ENCODE assay signal across 8 cellular contexts in the genomic region with DNA sequence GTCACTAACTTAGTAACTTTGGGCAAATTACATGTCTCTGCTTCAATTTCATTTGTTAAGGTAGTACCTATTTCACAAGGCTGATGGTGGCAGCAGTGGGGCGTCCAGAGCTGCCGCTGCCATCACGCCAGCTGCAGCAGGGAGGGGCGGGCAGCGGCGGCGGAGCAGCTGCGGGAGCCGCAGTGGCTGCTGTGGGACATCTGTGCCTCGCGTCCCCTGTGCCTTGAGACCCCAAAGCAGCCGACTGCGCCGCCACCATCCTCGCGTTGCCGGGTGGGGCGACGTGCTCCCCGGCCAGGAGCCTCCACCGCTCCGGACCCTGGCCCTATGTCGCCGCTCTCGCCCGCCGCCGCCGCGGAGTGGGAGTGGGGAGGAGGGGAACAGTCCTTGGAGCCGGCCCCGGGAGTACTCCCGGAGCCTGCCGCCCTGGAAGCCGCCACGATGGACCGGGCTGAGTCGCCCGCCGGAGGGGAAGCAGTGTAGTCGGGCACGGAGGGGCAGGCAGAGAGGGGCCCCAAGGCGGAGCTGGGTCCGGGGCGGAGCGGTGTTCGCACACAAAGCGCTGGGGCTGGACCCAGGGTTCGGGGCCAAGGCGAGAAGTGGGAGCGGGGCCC. TPM values are rescaled to one million over a fixed set of nuclear protein-coding genes. Genes with fewer than 3 reads are reported as not detected.
DNase-seq lines count a peak whose midpoint lies in the region; TF ChIP-seq lines count a peak whose summit lies in the region.

No MANE protein-coding gene starts in this region.

- H3K36me3 ChIP-seq in left ventricle myocardium inferior: peaks cover 29% of the 10 kb centered on the region
- H3K36me3 ChIP-seq in parathyroid adenoma (ENCODE audit: control insufficient read depth, insufficient read depth, low read length): no peaks in the 10 kb centered on the region
- no peaks in the 10 kb centered on the region for H3K36me3 ChIP-seq in uterus

- H3K27me3 ChIP-seq in HL-60 (ENCODE audit: insufficient read depth, poor library complexity, severe bottlenecking) (peaks cover 7% of the 10 kb centered on the region), left ventricle myocardium inferior (ENCODE audit: low read depth) (no peaks in the 10 kb centered on the region), parathyroid adenoma (ENCODE audit: control insufficient read depth, insufficient read depth, low read length) (no peaks in the 10 kb centered on the region), uterus (no peaks in the 10 kb centered on the region)

- H3K27ac ChIP-seq in HL-60 (replicated peaks): no peak overlapping the region
- peak overlapping the region; percentile 80 for H3K27ac ChIP-seq in angular gyrus (ENCODE audit: low read depth, low read length)
- peak overlapping the region; percentile 97 for H3K27ac ChIP-seq in left ventricle myocardium inferior (replicated peaks)
- peak overlapping the region; percentile 96 for H3K27ac ChIP-seq in parathyroid adenoma
- peak overlapping the region; percentile 98 for H3K27ac ChIP-seq in uterus

- intact Hi-C loops in left ventricle myocardium inferior (cut with micrococcal nuclease): no loop called here
- intact Hi-C loops in uterus (cut with DNase I; ENCODE audit: low total_unique reads): no loop called here

- H3K4me3 ChIP-seq in GM12875 (ENCODE audit: low read depth, low read length) (peak overlapping the region; percentile 54), HL-60 (replicated peaks; ENCODE audit: insufficient read depth, low read length) (peak overlapping the region; percentile 66), left ventricle myocardium inferior (peak overlapping the region; percentile 97), parathyroid adenoma (ENCODE audit: low read depth, low read length) (peak overlapping the region; percentile 92), uterus (peak overlapping the region; percentile 71 to 85)

- H2AFZ ChIP-seq in parathyroid adenoma: peak overlapping the region; percentile 93

- peak overlapping the region; percentile 95 for H3K9ac ChIP-seq in parathyroid adenoma

- H3K4me1 ChIP-seq in left ventricle myocardium inferior (peaks cover 31% of the 10 kb centered on the region), parathyroid adenoma (no peaks in the 10 kb centered on the region), uterus (no peaks in the 10 kb centered on the region)

- DNase-seq in HL-60 (ENCODE audit: low read depth in 1 of 2, low spot score in 1 of 2) (peak; percentile 5 to 53), SK-N-DZ (ENCODE audit: low spot score) (peak; percentile 73), left ventricle myocardium inferior (peak; percentile 69), uterus (peak; percentile 48 to 54), NCI-H187 treated with DMSO at 0.1 percent for 48 hours (lab: John Stamatoyannopoulos, UW) (no peak)

- no peaks in the 10 kb centered on the region for H3K79me2 ChIP-seq in parathyroid adenoma

- H3K9me3 ChIP-seq in left ventricle myocardium inferior (replicated peaks) (no peaks in the 10 kb centered on the region), parathyroid adenoma (ENCODE audit: control insufficient read depth, low read length) (no peaks in the 10 kb centered on the region), uterus (no peaks in the 10 kb centered on the region)

- TF ChIP-seq CTCF in GM12875 (IDR thresholded peaks at IDR 0.05; ENCODE audit: borderline replicate concordance, insufficient read depth, low read depth, low read length) (peak; percentile 50; the same call in 1 of the 2 replicates), HL-60 (IDR thresholded peaks at IDR 0.05; ENCODE audit: insufficient read depth, low read length) (peak; percentile 39), left ventricle myocardium inferior (IDR thresholded peaks at IDR 0.05; ENCODE audit: borderline replicate concordance) (peak; percentile 55), parathyroid adenoma (IDR thresholded peaks at IDR 0.05) (peak; percentile 64), uterus (IDR thresholded peaks at IDR 0.05) (peak; percentile 37 to 51 (median 40))

- H3K4me2 ChIP-seq in parathyroid adenoma (ENCODE audit: low read length): peak overlapping the region; percentile 89

- TF ChIP-seq POLR2A in uterus (IDR thresholded peaks at IDR 0.05): peak; percentile 7 to 49

RNA-seq across cellular contexts. Expression of a gene that starts 51.4 kb away (rescaled TPM):
- polyA plus RNA-seq in SK-N-DZ (2014; cell fraction: cytosol; rRNA removed): not detected in 2 replicates
- not detected in 2 replicates for polyA plus RNA-seq in SK-N-DZ (2014; cell fraction: nucleus; rRNA removed)
- total RNA-seq in left ventricle myocardium inferior: 502 TPM
- 1,000 to 10,000 TPM in 1 of 4 donors, 100 to 1,000 TPM in 3; 305 to 1,063 (median 353) TPM for total RNA-seq in uterus
